Comparison of ENCODE assay signal across 18 cellular contexts in the genomic region with DNA sequence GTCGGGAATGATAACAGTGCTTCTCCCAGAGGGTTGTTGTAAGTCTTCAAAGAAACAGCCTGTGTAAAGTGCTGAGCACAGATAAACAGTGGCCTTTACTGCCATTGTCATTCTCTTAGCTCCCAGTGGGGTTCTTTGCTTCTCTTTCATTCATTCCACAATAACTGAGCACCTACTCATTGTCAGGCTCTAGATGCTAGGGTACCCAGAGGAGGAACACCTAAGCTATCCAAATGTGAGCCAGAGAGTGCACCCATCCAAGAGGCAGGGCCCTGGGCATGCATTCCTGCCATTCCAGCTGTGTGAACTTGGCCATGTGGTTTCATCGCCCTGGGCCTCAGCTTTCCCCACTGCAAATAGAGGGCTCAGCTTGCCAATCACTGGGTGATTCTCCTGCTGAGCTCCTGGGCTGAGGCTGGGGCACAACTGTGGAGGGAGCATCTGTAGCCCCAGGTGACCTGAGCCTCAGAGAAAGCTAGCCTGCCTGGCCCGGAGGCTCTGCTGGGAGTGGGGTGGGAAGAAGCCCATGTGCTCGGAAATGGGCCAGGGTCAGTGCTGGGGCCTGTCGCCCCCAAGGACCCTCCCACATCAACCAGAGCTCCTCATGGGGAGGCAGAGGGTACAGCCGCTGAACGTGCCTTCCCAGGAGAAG. TPM values are rescaled to one million over a fixed set of nuclear protein-coding genes. Genes with fewer than 3 reads are reported as not detected.
DNase-seq lines count a peak whose midpoint lies in the region; ATAC-seq and TF ChIP-seq lines count a peak whose summit lies in the region.
"Had no signal": no experiment of that assay in that cellular context is flagged by ENCODE, and none has a peak within 500 bp of the region (broad histone marks: within the 10 kb centered on the region; RNA-seq: fewer than 3 reads in every experiment).

No MANE protein-coding gene starts in this region.

- no peak for DNase-seq in activated naive CD8-positive, alpha-beta T cell treated with anti-CD3 and anti-CD28 coated beads, Interleukin-2, amount 50 U/mL, for 24 hours
- no peak for DNase-seq in activated naive CD8-positive, alpha-beta T cell treated with anti-CD3 and anti-CD28 coated beads for 36 hours
- DNase-seq in NCI-H69 (lab: John Stamatoyannopoulos, UW), result peak; percentile 56
- DNase-seq in iPS-NIHi7 (ENCODE audit: extremely low spot score), result peak; percentile 26
- peak; percentile 58 for DNase-seq in sigmoid colon
- no peak for DNase-seq in KG1 (lab: John Stamatoyannopoulos, UW)
- DNase-seq in cerebellum (ENCODE audit: low spot score), result no peak
- DNase-seq: BE2C; Calu3; CD4-positive, alpha-beta T cell; DMS53; NCI-H187; PC-3 had no signal

- TF ChIP-seq CTCF in sigmoid colon (IDR thresholded peaks at IDR 0.05), result no peak

- H3K4me3 ChIP-seq in sigmoid colon, result no peak overlapping the region
- H3K4me3 ChIP-seq: SJSA1 had no signal

- H3K27me3 ChIP-seq in sigmoid colon, result peaks cover 0 to 50% (median 3%) of the 10 kb centered on the region in 3 donors

- intact Hi-C loops in sigmoid colon (cut with DNase I), result no loop called here

- H3K9me3 ChIP-seq in sigmoid colon, result no peaks in the 10 kb centered on the region
- H3K9me3 ChIP-seq: BE2C, SJSA1 had no signal

- 60 to 61% methylated on average over 7 of the region's 7 CpGs for WGBS in sigmoid colon, 2 donors

- H3K9me3 Mint-ChIP-seq in activated naive CD8-positive, alpha-beta T cell treated with anti-CD3 and anti-CD28 coated beads, Interleukin-2, amount 50 U/mL, for 24 hours, result no peaks in the 10 kb centered on the region
- H3K9me3 Mint-ChIP-seq in activated naive CD8-positive, alpha-beta T cell treated with anti-CD3 and anti-CD28 coated beads for 36 hours, result no peaks in the 10 kb centered on the region
- H3K9me3 Mint-ChIP-seq: CD4-positive, alpha-beta T cell; IgD-negative memory B cell had no signal

- H3K27ac Mint-ChIP-seq in activated naive CD8-positive, alpha-beta T cell treated with anti-CD3 and anti-CD28 coated beads, Interleukin-2, amount 50 U/mL, for 24 hours, result no peak overlapping the region
- no peak overlapping the region for H3K27ac Mint-ChIP-seq in activated naive CD8-positive, alpha-beta T cell treated with anti-CD3 and anti-CD28 coated beads for 36 hours
- H3K27ac Mint-ChIP-seq: CD4-positive, alpha-beta T cell; IgD-negative memory B cell had no signal

- no peaks in the 10 kb centered on the region for H3K4me1 ChIP-seq in sigmoid colon
- H3K4me1 ChIP-seq: BE2C, SJSA1 had no signal

- no peaks in the 10 kb centered on the region for H3K36me3 ChIP-seq in sigmoid colon
- H3K36me3 ChIP-seq: BE2C, SJSA1 had no signal

- TF ChIP-seq POLR2A in sigmoid colon (IDR thresholded peaks at IDR 0.05), result no peak

- no peaks in the 10 kb centered on the region for H3K4me1 Mint-ChIP-seq in activated naive CD8-positive, alpha-beta T cell treated with anti-CD3 and anti-CD28 coated beads, Interleukin-2, amount 50 U/mL, for 24 hours
- no peaks in the 10 kb centered on the region for H3K4me1 Mint-ChIP-seq in activated naive CD8-positive, alpha-beta T cell treated with anti-CD3 and anti-CD28 coated beads for 36 hours
- H3K4me1 Mint-ChIP-seq: IgD-negative memory B cell had no signal

- H3K27ac ChIP-seq in sigmoid colon, result no peak overlapping the region
- H3K27ac ChIP-seq: 22Rv1, SJSA1 had no signal

- TF ChIP-seq EP300 in sigmoid colon (IDR thresholded peaks at IDR 0.05), result no peak

- no peak overlapping the region for H3K4me3 Mint-ChIP-seq in activated naive CD8-positive, alpha-beta T cell treated with anti-CD3 and anti-CD28 coated beads, Interleukin-2, amount 50 U/mL, for 24 hours
- no peak overlapping the region for H3K4me3 Mint-ChIP-seq in activated naive CD8-positive, alpha-beta T cell treated with anti-CD3 and anti-CD28 coated beads for 36 hours
- H3K4me3 Mint-ChIP-seq: CD4-positive, alpha-beta T cell had no signal

- ATAC-seq in activated naive CD8-positive, alpha-beta T cell treated with anti-CD3 and anti-CD28 coated beads, Interleukin-2, amount 50 U/mL, for 24 hours, result peak; percentile 18
- ATAC-seq in GM19395 (IDR thresholded peaks at IDR 0.05; ENCODE audit: unreplicated experiment), result no peak
- ATAC-seq: PC-3 had no signal

- H3K27me3 Mint-ChIP-seq in activated naive CD8-positive, alpha-beta T cell treated with anti-CD3 and anti-CD28 coated beads, Interleukin-2, amount 50 U/mL, for 24 hours, result peaks cover 12% of the 10 kb centered on the region
- peaks cover 11% of the 10 kb centered on the region for H3K27me3 Mint-ChIP-seq in activated naive CD8-positive, alpha-beta T cell treated with anti-CD3 and anti-CD28 coated beads for 36 hours

- no peaks in the 10 kb centered on the region for H3K36me3 Mint-ChIP-seq in activated naive CD8-positive, alpha-beta T cell treated with anti-CD3 and anti-CD28 coated beads, Interleukin-2, amount 50 U/mL, for 24 hours (ENCODE audit: low read depth)
- no peaks in the 10 kb centered on the region for H3K36me3 Mint-ChIP-seq in activated naive CD8-positive, alpha-beta T cell treated with anti-CD3 and anti-CD28 coated beads for 36 hours
- H3K36me3 Mint-ChIP-seq: IgD-negative memory B cell had no signal

RNA-seq across cellular contexts. Expression of gene CRHR1, which starts 38.2 kb away (rescaled TPM):
- not detected for total RNA-seq in activated naive CD8-positive, alpha-beta T cell treated with anti-CD3 and anti-CD28 coated beads for 36 hours
- under 1 TPM in 1 of 4 donors, not detected in 3; 0.33 TPM for total RNA-seq in sigmoid colon
- polyA plus RNA-seq in sigmoid colon, result not detected
- total RNA-seq in cerebellum, result 7.5 TPM
- total RNA-seq: Calu3; CD4-positive, alpha-beta T cell; G401; PC-3; SJSA1 had no signal
- polyA plus RNA-seq: IgD-negative memory B cell had no signal

Comparison
In these comparisons a context has a peak if more than half of its experiments do, and no peak if none do; other contexts are left out.
1. DNase-seq: peak in NCI-H69 (single experiment), iPS-NIHi7 (single experiment) and sigmoid colon (single experiment); none in activated naive CD8-positive, alpha-beta T cell treated with anti-CD3 and anti-CD28 coated beads, Interleukin-2, amount 50 U/mL, for 24 hours (single experiment), activated naive CD8-positive, alpha-beta T cell treated with anti-CD3 and anti-CD28 coated beads for 36 hours (single experiment), KG1 (single experiment) and cerebellum (single experiment).